In genomic region chr5:119302916-119303897, GRCh38 we compare ENCODE assay signal across 8 cellular contexts. TPM values are rescaled to one million over a fixed set of nuclear protein-coding genes. Genes with fewer than 3 reads are reported as not detected.
A peak's percentile ranks its signal among the peaks of the same experiment; 100 is the strongest.
DNase-seq lines count a peak whose midpoint lies in the region; ATAC-seq and TF ChIP-seq lines count a peak whose summit lies in the region.

No MANE protein-coding gene starts in this region.

- no peaks in the 10 kb centered on the region for H3K79me2 ChIP-seq in neural progenitor cell (ENCODE audit: low read depth)

- H3F3A ChIP-seq in neural progenitor cell (ENCODE audit: low read depth), result no peaks in the 10 kb centered on the region

- no peak overlapping the region for H3K4me3 Mint-ChIP-seq in neural progenitor cell

- DNase-seq in EL, result peak; percentile 98
- peak; percentile 96 for DNase-seq in HT1080 (ENCODE audit: low read depth)
- DNase-seq in brain pericyte (ENCODE audit: low read depth, low spot score), result peak; percentile 47
- DNase-seq in mucosa of gallbladder (ENCODE audit: low spot score), result peak; percentile 58
- no peak for DNase-seq in NCI-H1417 treated with DMSO at 0.1 percent for 48 hours (lab: John Stamatoyannopoulos, UW)
- no peak for DNase-seq in neural progenitor cell (ENCODE audit: low spot score)
- no peak for DNase-seq in D341Med (ENCODE audit: low spot score)

- no peak for TF ChIP-seq CTCF in neural progenitor cell (IDR thresholded peaks at IDR 0.05)

- no peaks in the 10 kb centered on the region for H4K20me1 ChIP-seq in neural progenitor cell (ENCODE audit: low read depth)

- H3K27ac ChIP-seq in neural progenitor cell, result no peak overlapping the region

- H3K9me3 Mint-ChIP-seq in neural progenitor cell, result peaks cover 4% of the 10 kb centered on the region

- H3K9me3 ChIP-seq in neural progenitor cell (ENCODE audit: low read depth), result no peaks in the 10 kb centered on the region

- no peak overlapping the region for H3K4me3 ChIP-seq in neural progenitor cell

- H3K27me3 Mint-ChIP-seq in neural progenitor cell (ENCODE audit: insufficient read depth, low read depth), result peaks cover 8% of the 10 kb centered on the region

- no peak overlapping the region for H3K4me2 ChIP-seq in neural progenitor cell

- H3K27me3 ChIP-seq in neural progenitor cell, result no peaks in the 10 kb centered on the region

- no peak overlapping the region for H3K27ac Mint-ChIP-seq in neural progenitor cell

- H3K36me3 ChIP-seq in neural progenitor cell, result no peaks in the 10 kb centered on the region

- no peak overlapping the region for H2AFZ ChIP-seq in neural progenitor cell (replicated peaks)

- H3K36me3 Mint-ChIP-seq in neural progenitor cell, result no peaks in the 10 kb centered on the region

- H3K4me1 ChIP-seq in neural progenitor cell, result no peaks in the 10 kb centered on the region

- no peak for ATAC-seq in HG02970 (IDR thresholded peaks at IDR 0.05; ENCODE audit: low FRiP score, unreplicated experiment)

- no peak overlapping the region for H3K9ac ChIP-seq in neural progenitor cell

- no peaks in the 10 kb centered on the region for H3K4me1 Mint-ChIP-seq in neural progenitor cell

RNA-seq across cellular contexts. Expression of gene TNFAIP8, which starts 52.6 kb away (rescaled TPM):
- 15.6 and 26.7 TPM in 2 replicates for total RNA-seq in HT1080 (2014; rRNA removed; shearing (Covaris generic))
- polyA plus RNA-seq in HT1080 (2015; cell fraction: cytosol; rRNA removed), result 26.6 and 33.2 TPM in 2 replicates
- 16.9 and 22.3 TPM in 2 replicates for polyA plus RNA-seq in HT1080 (2015; cell fraction: nucleus; rRNA removed)
- total RNA-seq in mucosa of gallbladder, result 17.1 TPM
- 35.6 and 40.6 TPM in 2 replicates for total RNA-seq in neural progenitor cell (ENCODE audit: low replicate concordance)

Comparison
In these comparisons a context has a peak if more than half of its experiments do, and no peak if none do; other contexts are left out.
1. DNase-seq: peak in EL (single experiment), HT1080 (single experiment), brain pericyte (single experiment) and mucosa of gallbladder (single experiment); none in NCI-H1417 treated with DMSO at 0.1 percent for 48 hours (single experiment), neural progenitor cell (single experiment) and D341Med (single experiment).